8 cellular contexts compared by ENCODE assay signal in the genomic region with DNA sequence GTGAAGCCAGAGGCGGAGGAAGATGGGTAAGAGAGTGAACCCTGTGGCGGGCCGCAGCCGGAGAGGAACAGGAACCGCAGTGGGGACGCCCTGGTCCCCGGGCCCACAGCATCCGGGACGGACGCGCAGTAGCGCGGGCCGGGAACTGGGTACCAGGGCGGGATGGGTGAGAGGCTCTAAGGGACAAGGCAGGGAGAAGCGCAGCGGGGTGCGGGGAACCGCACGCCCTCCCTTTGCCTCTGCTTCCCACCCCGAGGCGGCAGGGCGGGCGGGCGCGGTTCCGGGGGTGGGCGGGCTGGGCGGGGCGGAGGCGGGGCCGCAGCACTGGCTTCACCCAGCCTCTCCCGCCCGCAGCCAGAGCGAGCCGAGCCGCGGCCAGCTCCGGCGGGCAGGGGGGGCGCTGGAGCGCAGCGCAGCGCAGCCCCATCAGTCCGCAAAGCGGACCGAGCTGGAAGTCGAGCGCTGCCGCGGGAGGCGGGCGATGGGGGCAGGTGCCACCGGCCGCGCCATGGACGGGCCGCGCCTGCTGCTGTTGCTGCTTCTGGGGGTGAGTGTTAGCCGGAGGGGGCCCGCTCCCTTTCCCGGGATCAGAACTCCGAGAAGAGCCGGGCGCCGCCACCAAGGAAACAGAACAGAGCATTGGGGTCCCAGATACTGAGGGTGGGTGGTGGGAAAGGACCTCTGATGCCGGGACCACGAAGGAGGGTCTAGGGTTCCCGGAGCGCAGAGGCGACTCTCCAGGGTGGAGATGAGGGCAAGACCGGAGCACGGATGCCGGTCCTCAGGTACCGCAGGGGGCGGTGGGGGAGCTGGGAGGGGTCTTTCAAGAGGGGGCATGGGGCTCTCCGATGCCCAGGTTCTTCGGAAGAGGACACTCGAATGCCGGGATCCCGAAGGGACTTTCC. TPM values are rescaled to one million over a fixed set of nuclear protein-coding genes. Genes with fewer than 3 reads are reported as not detected.
DNase-seq lines count a peak whose midpoint lies in the region; ATAC-seq and TF ChIP-seq lines count a peak whose summit lies in the region.

Gene NGFR, plus strand, starts transcription at position 357 of the 905 bp plus-strand sequence. Its CDS starts 125 bp downstream, at position 482.

- WGBS in sigmoid colon, 2 donors, result 1 to 2% methylated on average over 81 of the region's 81 CpGs

- no peak for TF ChIP-seq EP300 in sigmoid colon (IDR thresholded peaks at IDR 0.05)

- peak; percentile 91 for DNase-seq in GM10266 (ENCODE audit: extremely low spot score)
- DNase-seq in HuH-7 (ENCODE audit: low spot score), result peak; percentile 74
- no peak for DNase-seq in ascending aorta (ENCODE audit: low spot score in 2 of 2)
- DNase-seq in sigmoid colon, result no peak

- H3K27ac ChIP-seq in ascending aorta (peak within 1 kb of the TSS in 1 of 2 donors; percentile 48), sigmoid colon (peak within 1 kb of the TSS in 3 of 4 donors; percentile 41 to 68 (median 58))

- H3K27me3 ChIP-seq in ascending aorta, result no peaks in the 10 kb centered on the region
- peaks cover 2 to 12% (median 8%) of the 10 kb centered on the region in 3 donors for H3K27me3 ChIP-seq in sigmoid colon

- peak within 1 kb of the TSS; percentile 66 to 67 for H3K4me3 ChIP-seq in ascending aorta
- peak within 1 kb of the TSS; percentile 48 for H3K4me3 ChIP-seq in iPS-11a (ENCODE audit: low read depth, low read length)
- peak within 1 kb of the TSS; percentile 40 to 58 (median 50) for H3K4me3 ChIP-seq in sigmoid colon

- TF ChIP-seq POLR2A in sigmoid colon (IDR thresholded peaks at IDR 0.05), result peak in 1 of 2 donors; percentile 28

- TF ChIP-seq CTCF in GM10266 (IDR thresholded peaks at IDR 0.05; ENCODE audit: control insufficient read depth, insufficient read depth, low read depth, missing control alignments) (peak; percentile 39), ascending aorta (IDR thresholded peaks at IDR 0.05) (no peak), sigmoid colon (IDR thresholded peaks at IDR 0.05) (no peak)

- no peaks in the 10 kb centered on the region for H3K9me3 ChIP-seq in ascending aorta
- no peaks in the 10 kb centered on the region for H3K9me3 ChIP-seq in sigmoid colon

- intact Hi-C loops in ascending aorta (cut with DNase I), result loop anchor here (1.0 to 5.0 kb wide), 3 partner anchors 20 to 202 kb away; no protein-coding TSS in a partner anchor
- intact Hi-C loops in sigmoid colon (cut with DNase I), result loop anchor here (5.0 to 10.0 kb wide), 2 partner anchors 78 to 200 kb away; no protein-coding TSS in a partner anchor

- H3K36me3 ChIP-seq in ascending aorta (no peaks in the 10 kb centered on the region), sigmoid colon (no peaks in the 10 kb centered on the region)

- peaks cover 6 to 29% of the 10 kb centered on the region in 2 donors for H3K4me1 ChIP-seq in ascending aorta
- peaks cover 4 to 38% (median 37%) of the 10 kb centered on the region in 4 donors for H3K4me1 ChIP-seq in sigmoid colon

- ATAC-seq in SK-N-SH treated with all-trans-retinoic acid at 6 μM for 48 hours, result peak; percentile 46
- ATAC-seq in HG03354 (IDR thresholded peaks at IDR 0.05; ENCODE audit: poor library complexity, severe bottlenecking, unreplicated experiment), result no peak
- no peak for ATAC-seq in HG03095 (IDR thresholded peaks at IDR 0.05; ENCODE audit: unreplicated experiment)

TF ChIP-seq in SK-N-SH treated with all-trans-retinoic acid at 6 μM for 48 hours, 23 proteins besides CTCF, POLR2A, EP300 and RAD21:
- TF ChIP-seq CREB5 (CRISPR knock-in tag; IDR thresholded peaks at IDR 0.05; ENCODE audit: low read depth) (no peak), RARB (CRISPR knock-in tag; IDR thresholded peaks at IDR 0.05) (no peak), ISL1 (CRISPR knock-in tag; IDR thresholded peaks at IDR 0.05) (no peak), TOX (CRISPR knock-in tag; IDR thresholded peaks at IDR 0.05; ENCODE audit: borderline replicate concordance) (no peak), ZFP3 (CRISPR knock-in tag; IDR thresholded peaks at IDR 0.05) (no peak), GLIS3 (CRISPR knock-in tag; IDR thresholded peaks at IDR 0.05) (no peak), ESRRG (CRISPR knock-in tag; IDR thresholded peaks at IDR 0.05) (no peak), ARNTL (CRISPR knock-in tag; IDR thresholded peaks at IDR 0.05; ENCODE audit: borderline replicate concordance, low read depth) (no peak), TCF4 (CRISPR knock-in tag; IDR thresholded peaks at IDR 0.05; ENCODE audit: borderline replicate concordance) (no peak), SNAI2 (CRISPR knock-in tag; IDR thresholded peaks at IDR 0.05) (no peak), PPARA (CRISPR knock-in tag; IDR thresholded peaks at IDR 0.05; ENCODE audit: borderline replicate concordance) (no peak), CSDC2 (CRISPR knock-in tag; IDR thresholded peaks at IDR 0.05) (no peak), OSR1 (CRISPR knock-in tag; IDR thresholded peaks at IDR 0.05) (no peak), ZNF8 (CRISPR knock-in tag; IDR thresholded peaks at IDR 0.05) (no peak), CSRNP3 (CRISPR knock-in tag; IDR thresholded peaks at IDR 0.05) (no peak), ZNF70 (CRISPR knock-in tag; IDR thresholded peaks at IDR 0.05) (no peak), ZFP30 (CRISPR knock-in tag; IDR thresholded peaks at IDR 0.05) (no peak)
- TF ChIP-seq, protein P1, sequence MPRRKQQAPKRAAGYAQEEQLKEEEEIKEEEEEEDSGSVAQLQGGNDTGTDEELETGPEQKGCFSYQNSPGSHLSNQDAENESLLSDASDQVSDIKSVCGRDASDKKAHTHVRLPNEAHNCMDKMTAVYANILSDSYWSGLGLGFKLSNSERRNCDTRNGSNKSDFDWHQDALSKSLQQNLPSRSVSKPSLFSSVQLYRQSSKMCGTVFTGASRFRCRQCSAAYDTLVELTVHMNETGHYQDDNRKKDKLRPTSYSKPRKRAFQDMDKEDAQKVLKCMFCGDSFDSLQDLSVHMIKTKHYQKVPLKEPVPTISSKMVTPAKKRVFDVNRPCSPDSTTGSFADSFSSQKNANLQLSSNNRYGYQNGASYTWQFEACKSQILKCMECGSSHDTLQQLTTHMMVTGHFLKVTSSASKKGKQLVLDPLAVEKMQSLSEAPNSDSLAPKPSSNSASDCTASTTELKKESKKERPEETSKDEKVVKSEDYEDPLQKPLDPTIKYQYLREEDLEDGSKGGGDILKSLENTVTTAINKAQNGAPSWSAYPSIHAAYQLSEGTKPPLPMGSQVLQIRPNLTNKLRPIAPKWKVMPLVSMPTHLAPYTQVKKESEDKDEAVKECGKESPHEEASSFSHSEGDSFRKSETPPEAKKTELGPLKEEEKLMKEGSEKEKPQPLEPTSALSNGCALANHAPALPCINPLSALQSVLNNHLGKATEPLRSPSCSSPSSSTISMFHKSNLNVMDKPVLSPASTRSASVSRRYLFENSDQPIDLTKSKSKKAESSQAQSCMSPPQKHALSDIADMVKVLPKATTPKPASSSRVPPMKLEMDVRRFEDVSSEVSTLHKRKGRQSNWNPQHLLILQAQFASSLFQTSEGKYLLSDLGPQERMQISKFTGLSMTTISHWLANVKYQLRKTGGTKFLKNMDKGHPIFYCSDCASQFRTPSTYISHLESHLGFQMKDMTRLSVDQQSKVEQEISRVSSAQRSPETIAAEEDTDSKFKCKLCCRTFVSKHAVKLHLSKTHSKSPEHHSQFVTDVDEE (CRISPR knock-in tag; IDR thresholded peaks at IDR 0.05), result no peak
- TF ChIP-seq, protein P2, sequence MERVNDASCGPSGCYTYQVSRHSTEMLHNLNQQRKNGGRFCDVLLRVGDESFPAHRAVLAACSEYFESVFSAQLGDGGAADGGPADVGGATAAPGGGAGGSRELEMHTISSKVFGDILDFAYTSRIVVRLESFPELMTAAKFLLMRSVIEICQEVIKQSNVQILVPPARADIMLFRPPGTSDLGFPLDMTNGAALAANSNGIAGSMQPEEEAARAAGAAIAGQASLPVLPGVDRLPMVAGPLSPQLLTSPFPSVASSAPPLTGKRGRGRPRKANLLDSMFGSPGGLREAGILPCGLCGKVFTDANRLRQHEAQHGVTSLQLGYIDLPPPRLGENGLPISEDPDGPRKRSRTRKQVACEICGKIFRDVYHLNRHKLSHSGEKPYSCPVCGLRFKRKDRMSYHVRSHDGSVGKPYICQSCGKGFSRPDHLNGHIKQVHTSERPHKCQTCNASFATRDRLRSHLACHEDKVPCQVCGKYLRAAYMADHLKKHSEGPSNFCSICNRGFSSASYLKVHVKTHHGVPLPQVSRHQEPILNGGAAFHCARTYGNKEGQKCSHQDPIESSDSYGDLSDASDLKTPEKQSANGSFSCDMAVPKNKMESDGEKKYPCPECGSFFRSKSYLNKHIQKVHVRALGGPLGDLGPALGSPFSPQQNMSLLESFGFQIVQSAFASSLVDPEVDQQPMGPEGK (CRISPR knock-in tag; IDR thresholded peaks at IDR 0.05; ENCODE audit: borderline replicate concordance), result no peak

RNA-seq across cellular contexts. Expression of gene NGFR, which starts in this region (rescaled TPM):
- total RNA-seq in ascending aorta (53.0 TPM), sigmoid colon (10 to 100 TPM in 3 of 4 donors, 1 to 10 TPM in 1; 6.9 to 15.2 (median 12.6) TPM)
- polyA plus RNA-seq in sigmoid colon, result 1 to 10 TPM in 1 of 3 donors, under 1 TPM in 2; 0.46 to 6.8 (median 0.60) TPM

Comparison
In these comparisons a context has a peak if more than half of its experiments do, and no peak if none do; other contexts are left out.
1. DNase-seq: peak in GM10266 (single experiment) and HuH-7 (single experiment); none in ascending aorta (0 of 2) and sigmoid colon (single experiment).
2. Peak in every context shown above with its lines, with median percentiles within 50 percentile points of each other: H3K4me3 ChIP-seq.